10 cellular contexts compared by ENCODE assay signal in the genomic region with DNA sequence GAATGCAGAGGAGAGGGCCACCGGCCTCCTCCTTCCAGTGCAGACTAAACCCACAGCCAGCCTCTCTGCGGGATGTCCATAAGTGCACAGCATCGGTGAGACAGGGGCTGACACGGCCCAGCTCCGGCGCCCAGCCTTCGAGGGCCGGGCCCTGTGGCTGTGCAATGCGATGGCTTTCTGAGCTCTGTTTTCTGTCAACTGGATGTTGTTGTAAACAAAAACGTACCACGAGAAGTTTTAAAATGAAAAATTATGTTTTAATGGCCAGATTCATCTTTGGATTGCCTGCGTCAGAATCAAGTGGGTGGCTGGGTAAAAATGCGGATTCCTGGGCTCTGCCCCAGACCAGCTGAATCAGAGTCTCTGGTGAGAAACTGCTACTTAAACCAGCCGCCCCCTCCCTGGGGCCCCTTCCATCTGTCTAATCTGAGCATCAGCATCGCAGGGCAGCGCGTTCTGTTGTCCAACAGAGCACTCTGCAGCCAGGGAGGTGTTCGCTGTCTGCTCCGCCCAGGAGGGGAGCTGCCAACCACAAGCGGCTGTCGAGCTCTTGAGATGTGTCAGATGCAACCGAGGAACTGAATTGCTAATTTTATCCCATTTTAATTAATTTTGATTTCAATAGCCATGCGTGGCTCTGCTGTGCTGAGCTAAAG.
A peak's percentile ranks its signal among the peaks of the same experiment; 100 is the strongest.
DNase-seq lines count a peak whose midpoint lies in the region; ATAC-seq and TF ChIP-seq lines count a peak whose summit lies in the region.
"Had no signal": no experiment of that assay in that cellular context is flagged by ENCODE, and none has a peak within 500 bp of the region (broad histone marks: within the 10 kb centered on the region; RNA-seq: fewer than 3 reads in every experiment).

No MANE protein-coding gene starts in this region.

- no peak for DNase-seq in activated CD4-positive, alpha-beta T cell treated with anti-CD3 and anti-CD28 coated beads for 36 hours
- no peak for DNase-seq in activated CD4-positive, alpha-beta T cell treated with anti-CD3 and anti-CD28 coated beads, Interleukin-2, amount 50 U/mL, for 4 hours
- DNase-seq in cardiac fibroblast (ENCODE audit: low read depth in 2 of 2), result peak; percentile 73
- peak; percentile 16 to 57 for DNase-seq in lung microvascular endothelial cell (ENCODE audit: low read depth in 2 of 2)
- peak; percentile 59 for DNase-seq in testis
- no peak for DNase-seq in GM13977 (ENCODE audit: low spot score)
- DNase-seq in cortex of kidney (lab: John Stamatoyannopoulos, UW), result no peak
- DNase-seq in GM19238 (ENCODE audit: insufficient read length, low spot score), result no peak
- DNase-seq: activated effector memory CD4-positive, alpha-beta T cell treated with anti-CD3 and anti-CD28 coated beads, Interleukin-2, amount 50 U/mL, for 16 hours had no signal

- intact Hi-C loops in activated CD4-positive, alpha-beta T cell treated with anti-CD3 and anti-CD28 coated beads for 36 hours (cut with DNase I, micrococcal nuclease), result no loop called here
- intact Hi-C loops in testis (cut with DNase I; ENCODE audit: low total_unique reads), result loop anchor here (10.0 kb wide), 1 partner anchor 53 kb away; no protein-coding TSS in a partner anchor

- 45 to 60% methylated on average over 18 to 23 of the region's 23 CpGs for WGBS in testis, 2 donors

- POLR2A ChIA-PET in activated CD4-positive, alpha-beta T cell treated with anti-CD3 and anti-CD28 coated beads for 36 hours (lab: Charles Lee), result no interaction called here

- H3K4me3 ChIP-seq in cardiac fibroblast (replicated peaks in 1 of 2; ENCODE audit: low read depth in 2 of 2, low read length in 2 of 2), result no peak overlapping the region
- H3K4me3 ChIP-seq in testis, result no peak overlapping the region
- H3K4me3 ChIP-seq: A549 had no signal

- no peak overlapping the region for H3K4me3 Mint-ChIP-seq in activated CD4-positive, alpha-beta T cell treated with anti-CD3 and anti-CD28 coated beads for 36 hours

- peaks cover 36% of the 10 kb centered on the region for H3K4me1 ChIP-seq in testis

- no peak for TF ChIP-seq POLR2A in testis (IDR thresholded peaks at IDR 0.05)

- ATAC-seq in activated CD4-positive, alpha-beta T cell treated with anti-CD3 and anti-CD28 coated beads for 36 hours, result peak; percentile 37
- ATAC-seq: A549 had no signal

- CTCF ChIA-PET in activated CD4-positive, alpha-beta T cell treated with anti-CD3 and anti-CD28 coated beads for 36 hours (lab: Charles Lee), result interaction anchor here (0.6 kb wide), 1 partner anchor 223 kb away, joined by 3 read pairs; no protein-coding TSS in a partner anchor

- no peak for TF ChIP-seq CTCF in cardiac fibroblast (IDR thresholded peaks at IDR 0.05; ENCODE audit: low read depth, low read length)
- TF ChIP-seq CTCF in testis (IDR thresholded peaks at IDR 0.05), result peak in 1 of 3 experiments; percentile 2
- TF ChIP-seq CTCF in GM13977 (IDR thresholded peaks at IDR 0.05; ENCODE audit: extremely low read depth, insufficient read depth, missing control alignments), result no peak

- H3K27me3 ChIP-seq in testis, result no peaks in the 10 kb centered on the region

- H3K27me3 Mint-ChIP-seq in activated CD4-positive, alpha-beta T cell treated with anti-CD3 and anti-CD28 coated beads for 36 hours, result no peaks in the 10 kb centered on the region

- no peaks in the 10 kb centered on the region for H3K9me3 Mint-ChIP-seq in activated CD4-positive, alpha-beta T cell treated with anti-CD3 and anti-CD28 coated beads for 36 hours (ENCODE audit: low read depth)

- no peaks in the 10 kb centered on the region for H3K9me3 ChIP-seq in testis
- H3K9me3 ChIP-seq: A549 had no signal

- H3K27ac Mint-ChIP-seq in activated CD4-positive, alpha-beta T cell treated with anti-CD3 and anti-CD28 coated beads for 36 hours, result no peak overlapping the region

- H3K36me3 ChIP-seq in testis (ENCODE audit: low read depth, missing control alignments), result no peaks in the 10 kb centered on the region

- in situ Hi-C loops in GM13977 (cut with MboI; ENCODE audit: low pct_unique_long_range_greater_than_20kb, low sequenced_read_pairs, unreplicated experiment), result no loop called here

- H3K4me1 Mint-ChIP-seq in activated CD4-positive, alpha-beta T cell treated with anti-CD3 and anti-CD28 coated beads for 36 hours, result no peaks in the 10 kb centered on the region

- H3K27ac ChIP-seq in testis, result peak overlapping the region; percentile 48 to 52

- H3K36me3 Mint-ChIP-seq in activated CD4-positive, alpha-beta T cell treated with anti-CD3 and anti-CD28 coated beads for 36 hours (ENCODE audit: low read depth), result peaks cover 25% of the 10 kb centered on the region

Comparison
In these comparisons a context has a peak if more than half of its experiments do, and no peak if none do; other contexts are left out.
1. DNase-seq: peak in cardiac fibroblast (2 of 2), lung microvascular endothelial cell (2 of 2) and testis (single experiment); none in activated CD4-positive, alpha-beta T cell treated with anti-CD3 and anti-CD28 coated beads for 36 hours (single experiment), activated CD4-positive, alpha-beta T cell treated with anti-CD3 and anti-CD28 coated beads, Interleukin-2, amount 50 U/mL, for 4 hours (0 of 2), GM13977 (single experiment), cortex of kidney (single experiment) and GM19238 (single experiment).